Comparison of ENCODE assay signal across 8 cellular contexts in the genomic region with DNA sequence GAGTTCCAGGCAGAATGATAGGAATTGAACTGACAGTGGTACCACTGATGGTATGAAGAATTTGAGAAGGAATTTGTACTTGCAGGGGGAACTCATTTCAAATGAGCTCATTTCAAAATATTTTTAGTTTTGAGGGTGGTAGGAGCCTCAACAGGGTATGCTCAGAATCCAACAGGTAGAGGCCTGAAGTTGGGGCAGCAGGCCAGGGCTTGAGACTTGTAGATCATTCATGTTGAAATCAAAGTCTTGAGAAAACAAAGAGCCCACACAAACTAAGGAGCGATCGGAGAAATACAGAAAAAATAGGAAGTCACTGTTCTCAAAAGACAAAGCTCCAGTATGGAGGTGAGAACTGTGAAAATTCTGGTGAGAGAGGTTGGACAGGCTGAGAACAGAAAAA. TPM values are rescaled to one million over a fixed set of nuclear protein-coding genes. Genes with fewer than 3 reads are reported as not detected.
DNase-seq lines count a peak whose midpoint lies in the region; ATAC-seq, FAIRE-seq and TF ChIP-seq lines count a peak whose summit lies in the region.

No MANE protein-coding gene starts in this region.

- no peaks in the 10 kb centered on the region for H3K9me3 Mint-ChIP-seq in activated naive CD8-positive, alpha-beta T cell treated with anti-CD3 and anti-CD28 coated beads, Interleukin-2, amount 10 ng/mL, durations not matched to agents 7 days and 5 days
- peaks cover 13% of the 10 kb centered on the region for H3K9me3 Mint-ChIP-seq in mesothelial cell of epicardium

- peak overlapping the region; percentile 98 for H3K4me3 Mint-ChIP-seq in activated naive CD8-positive, alpha-beta T cell treated with anti-CD3 and anti-CD28 coated beads, Interleukin-2, amount 10 ng/mL, durations not matched to agents 7 days and 5 days
- H3K4me3 Mint-ChIP-seq in mesothelial cell of epicardium, result peak overlapping the region; percentile 81

- peak overlapping the region; percentile 71 for H3K4me2 ChIP-seq in A549

- TF ChIP-seq CTCF in A549 (IDR thresholded peaks at IDR 0.05), result no peak
- no peak for TF ChIP-seq CTCF in mesothelial cell of epicardium (IDR thresholded peaks at IDR 0.05; ENCODE audit: unreplicated experiment)
- no peak for TF ChIP-seq CTCF in pancreas (IDR thresholded peaks at IDR 0.05)

- POLR2A ChIA-PET in A549 (lab: Yijun Ruan, JAX), result no interaction called here
- POLR2A ChIA-PET in activated naive CD8-positive, alpha-beta T cell treated with anti-CD3 and anti-CD28 coated beads, Interleukin-2, amount 10 ng/mL, durations not matched to agents 7 days and 5 days (lab: Charles Lee), result interaction anchor here (2.2 kb wide), 1 partner anchor 10 kb away, joined by 15 read pairs; a partner anchor contains a TSS

- peaks cover 37% of the 10 kb centered on the region for H3K4me1 Mint-ChIP-seq in activated naive CD8-positive, alpha-beta T cell treated with anti-CD3 and anti-CD28 coated beads, Interleukin-2, amount 10 ng/mL, durations not matched to agents 7 days and 5 days
- H3K4me1 Mint-ChIP-seq in mesothelial cell of epicardium, result peaks cover 27% of the 10 kb centered on the region

- H3K27ac ChIP-seq in A549 (peak overlapping the region in 1 of 2 experiments; percentile 96; a peak in 1 of 6 replicates), pancreas (no peak overlapping the region)

- no peak for TF ChIP-seq POLR2A in A549 (IDR thresholded peaks at IDR 0.05; ENCODE audit: low read length)

- H3K4me3 ChIP-seq in A549 (no peak overlapping the region; the same call in 2 of the 3 replicates), HAP-1 (peak overlapping the region; percentile 84), pancreas (peak overlapping the region in 1 of 4 donors; percentile 62)

- peaks cover 15% of the 10 kb centered on the region; the same call in 2 of the 3 replicates for H3K4me1 ChIP-seq in A549
- peaks cover 21% of the 10 kb centered on the region for H3K4me1 ChIP-seq in HAP-1
- peaks cover 0 to 4% (median 0%) of the 10 kb centered on the region in 3 donors for H3K4me1 ChIP-seq in pancreas

- WGBS in A549 (ENCODE audit: missing lambda C conversion rate), result 86% methylated on average over 2 of the region's 2 CpGs
- 31 to 60% methylated on average over 2 of the region's 2 CpGs for WGBS in pancreas, 2 donors

- CTCF ChIA-PET in A549 (lab: Yijun Ruan, JAX), result no interaction called here

- no peaks in the 10 kb centered on the region for H3K27me3 Mint-ChIP-seq in activated naive CD8-positive, alpha-beta T cell treated with anti-CD3 and anti-CD28 coated beads, Interleukin-2, amount 10 ng/mL, durations not matched to agents 7 days and 5 days
- H3K27me3 Mint-ChIP-seq in mesothelial cell of epicardium (ENCODE audit: low read depth), result no peaks in the 10 kb centered on the region

- TF ChIP-seq EP300 in A549 (IDR thresholded peaks at IDR 0.05), result no peak

- DNase-seq in A549 (ENCODE audit: low read depth in 1 of 2, low spot score in 1 of 2) (no peak), HAP-1 (ENCODE audit: low spot score in 2 of 2) (no peak), mesothelial cell of epicardium (ENCODE audit: low spot score in 2 of 2, unreplicated experiment in 2 of 2) (no peak), pancreas (no peak), NCI-H2227 (lab: John Stamatoyannopoulos, UW; ENCODE audit: unreplicated experiment) (no peak)
- DNase-seq in activated naive CD8-positive, alpha-beta T cell treated with anti-CD3 and anti-CD28 coated beads, Interleukin-2, amount 10 ng/mL, durations not matched to agents 7 days and 5 days, result no peak
- DNase-seq in activated CD4-positive, CD25-positive, alpha-beta regulatory T cell (lab: John Stamatoyannopoulos, UW), result no peak
- no peak for DNase-seq in stimulated activated CD4-positive, alpha-beta T cell treated with anti-CD3 and anti-CD28 coated beads, Interleukin-12 subunit alpha, Interleukin-12 subunit beta, amount 100 ng/mL, for 4 hours

- TF ChIP-seq RAD21 in A549 (conservative IDR thresholded peaks at IDR 0.05 in 1 of 2, IDR thresholded peaks at IDR 0.05 in 1 of 2), result no peak

- FAIRE-seq in A549 (lab: Jason Lieb, UNC), result no peak
- FAIRE-seq in pancreas (lab: Jason Lieb, UNC), result no peak

- H3K27ac Mint-ChIP-seq in activated naive CD8-positive, alpha-beta T cell treated with anti-CD3 and anti-CD28 coated beads, Interleukin-2, amount 10 ng/mL, durations not matched to agents 7 days and 5 days, result peak overlapping the region; percentile 89
- peak overlapping the region; percentile 91 for H3K27ac Mint-ChIP-seq in mesothelial cell of epicardium

- H3K36me3 ChIP-seq in HAP-1 (replicated peaks), result no peaks in the 10 kb centered on the region
- H3K36me3 ChIP-seq in pancreas, result no peaks in the 10 kb centered on the region

- intact Hi-C loops in pancreas (cut with DNase I), result no loop called here

- in situ Hi-C loops in HAP-1 (cut with MboI; ENCODE audit: low sequenced_read_pairs), result no loop called here

- no peaks in the 10 kb centered on the region for H3K9me3 ChIP-seq in A549
- no peaks in the 10 kb centered on the region for H3K9me3 ChIP-seq in HAP-1
- no peaks in the 10 kb centered on the region for H3K9me3 ChIP-seq in pancreas

- no peak for ATAC-seq in A549
- ATAC-seq in activated naive CD8-positive, alpha-beta T cell treated with anti-CD3 and anti-CD28 coated beads, Interleukin-2, amount 10 ng/mL, durations not matched to agents 7 days and 5 days (ENCODE audit: low read depth), result no peak
- no peak for ATAC-seq in pancreas

- no peaks in the 10 kb centered on the region for H3K36me3 Mint-ChIP-seq in activated naive CD8-positive, alpha-beta T cell treated with anti-CD3 and anti-CD28 coated beads, Interleukin-2, amount 10 ng/mL, durations not matched to agents 7 days and 5 days
- no peaks in the 10 kb centered on the region for H3K36me3 Mint-ChIP-seq in mesothelial cell of epicardium

- H3K27me3 ChIP-seq in HAP-1 (ENCODE audit: low read depth), result no peaks in the 10 kb centered on the region
- H3K27me3 ChIP-seq in pancreas, result peaks cover 0 to 3% (median 0%) of the 10 kb centered on the region in 4 donors

TF ChIP-seq in A549, 52 proteins besides CTCF, POLR2A, EP300 and RAD21 (continues in another document):
- TF ChIP-seq EHMT2 (IDR thresholded peaks at IDR 0.05; ENCODE audit: low read depth) (no peak), CBX2 (IDR thresholded peaks at IDR 0.05; ENCODE audit: borderline replicate concordance, low read depth) (no peak), MAZ (IDR thresholded peaks at IDR 0.05; ENCODE audit: borderline replicate concordance, low read depth, low read length) (no peak), ZC3H11A (IDR thresholded peaks at IDR 0.05) (no peak), NPAS2 (CRISPR knock-in tag; IDR thresholded peaks at IDR 0.05; ENCODE audit: borderline replicate concordance) (no peak), POLR2AphosphoS2 (conservative IDR thresholded peaks at IDR 0.05; ENCODE audit: low read length) (no peak), ESRRA (IDR thresholded peaks at IDR 0.05; ENCODE audit: borderline replicate concordance, low read length) (no peak)
- TF ChIP-seq, protein P1, sequence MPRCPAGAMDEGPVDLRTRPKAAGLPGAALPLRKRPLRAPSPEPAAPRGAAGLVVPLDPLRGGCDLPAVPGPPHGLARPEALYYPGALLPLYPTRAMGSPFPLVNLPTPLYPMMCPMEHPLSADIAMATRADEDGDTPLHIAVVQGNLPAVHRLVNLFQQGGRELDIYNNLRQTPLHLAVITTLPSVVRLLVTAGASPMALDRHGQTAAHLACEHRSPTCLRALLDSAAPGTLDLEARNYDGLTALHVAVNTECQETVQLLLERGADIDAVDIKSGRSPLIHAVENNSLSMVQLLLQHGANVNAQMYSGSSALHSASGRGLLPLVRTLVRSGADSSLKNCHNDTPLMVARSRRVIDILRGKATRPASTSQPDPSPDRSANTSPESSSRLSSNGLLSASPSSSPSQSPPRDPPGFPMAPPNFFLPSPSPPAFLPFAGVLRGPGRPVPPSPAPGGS (IDR thresholded peaks at IDR 0.05), result no peak
- TF ChIP-seq, protein P2, sequence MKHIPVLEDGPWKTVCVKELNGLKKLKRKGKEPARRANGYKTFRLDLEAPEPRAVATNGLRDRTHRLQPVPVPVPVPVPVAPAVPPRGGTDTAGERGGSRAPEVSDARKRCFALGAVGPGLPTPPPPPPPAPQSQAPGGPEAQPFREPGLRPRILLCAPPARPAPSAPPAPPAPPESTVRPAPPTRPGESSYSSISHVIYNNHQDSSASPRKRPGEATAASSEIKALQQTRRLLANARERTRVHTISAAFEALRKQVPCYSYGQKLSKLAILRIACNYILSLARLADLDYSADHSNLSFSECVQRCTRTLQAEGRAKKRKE (CRISPR knock-in tag; IDR thresholded peaks at IDR 0.05; ENCODE audit: low read depth), result no peak

RNA-seq across cellular contexts. Expression of a gene that starts 1.0 kb away (rescaled TPM):
- 14.5 and 15.6 TPM in 2 replicates for polyA plus RNA-seq in A549 (2011; rRNA removed)
- 3.6 and 4.2 TPM in 2 replicates for polyA plus RNA-seq in A549 (2012; cell fraction: cytosol; rRNA removed)
- polyA plus RNA-seq in A549 (2012; cell fraction: nucleus; rRNA removed), result 4.6 and 5.3 TPM in 2 replicates
- 10.4 to 12.2 TPM (median 12.1 TPM) in 3 replicates for polyA plus RNA-seq in A549 (2017; fragmentation: RNase III; extraction: RNeasy Plus Mini Kit Qiagen cat#74134 plus additional on column Dnase treatment)
- polyA minus RNA-seq in A549 (2011; rRNA and poly(A)+ RNA removed), result 15.1 and 17.1 TPM in 2 replicates
- total RNA-seq in activated naive CD8-positive, alpha-beta T cell treated with anti-CD3 and anti-CD28 coated beads, Interleukin-2, amount 10 ng/mL, durations not matched to agents 7 days and 5 days, result 10 to 100 TPM; 14.6 to 17.3 TPM
- total RNA-seq in mesothelial cell of epicardium, result 14.1 to 16.5 TPM (median 14.6 TPM) in 3 replicates
- total RNA-seq in pancreas, result 1 to 10 TPM; 2.1 to 8.3 (median 4.4) TPM
- polyA plus RNA-seq in pancreas, result 1 to 10 TPM; 2.8 to 6.2 TPM

RNA-seq across cellular contexts. Expression of a gene that starts 10.4 kb away (rescaled TPM):
- polyA plus RNA-seq in A549 (2011; rRNA removed) (26.1 and 35.6 TPM in 2 replicates), A549 (2017; fragmentation: RNase III; extraction: RNeasy Plus Mini Kit Qiagen cat#74134 plus additional on column Dnase treatment) (15.0 to 16.2 TPM (median 15.1 TPM) in 3 replicates), pancreas (1 to 10 TPM; 1.4 to 7.0 TPM)
- polyA plus RNA-seq in A549 (2012; cell fraction: cytosol; rRNA removed), result 6.2 and 6.5 TPM in 2 replicates
- polyA plus RNA-seq in A549 (2012; cell fraction: nucleus; rRNA removed), result 2.1 and 3.2 TPM in 2 replicates
- polyA minus RNA-seq in A549 (2011; rRNA and poly(A)+ RNA removed), result 11.4 and 14.0 TPM in 2 replicates
- total RNA-seq in activated naive CD8-positive, alpha-beta T cell treated with anti-CD3 and anti-CD28 coated beads, Interleukin-2, amount 10 ng/mL, durations not matched to agents 7 days and 5 days, result 10 to 100 TPM; 17.5 to 18.7 TPM
- total RNA-seq in mesothelial cell of epicardium (16.7 to 17.6 TPM (median 16.9 TPM) in 3 replicates), pancreas (10 to 100 TPM in 4 of 6 donors, 1 to 10 TPM in 2; 6.7 to 15.6 (median 11.7) TPM)
